9 cellular contexts compared by ENCODE assay signal in genomic region chr6:90078513-90079289, GRCh38.
DNase-seq lines count a peak whose midpoint lies in the region; ATAC-seq and TF ChIP-seq lines count a peak whose summit lies in the region.
"Had no signal": no experiment of that assay in that cellular context is flagged by ENCODE, and none has a peak within 500 bp of the region (broad histone marks: within the 10 kb centered on the region; RNA-seq: fewer than 3 reads in every experiment).

No MANE protein-coding gene starts in this region.

- DNase-seq in CD4-positive, alpha-beta memory T cell: peak in 3 of 5 donors; percentile 9 to 63 (median 23)
- DNase-seq in T-helper 17 cell (peak in 1 of 3 donors; percentile 11), NCI-H2227 treated with DMSO at 0.1 percent for 48 hours (lab: John Stamatoyannopoulos, UW) (no peak), nephron progenitor cell (no peak), NOMO-1 (lab: John Stamatoyannopoulos, UW; ENCODE audit: unreplicated experiment in 2 of 2) (no peak), MCF 10A (ENCODE audit: unreplicated experiment) (no peak)
- peak; percentile 70 for DNase-seq in activated naive CD4-positive, alpha-beta T cell treated with anti-CD3 and anti-CD28 coated beads, Interleukin-2, amount 50 U/mL, for 16 hours
- peak; percentile 64 to 76 for DNase-seq in stimulated activated CD4-positive, alpha-beta T cell treated with anti-CD3 and anti-CD28 coated beads, Interleukin-12 subunit alpha, Interleukin-12 subunit beta, amount 100 ng/mL, for 24 hours (ENCODE audit: low read depth in 2 of 2)
- DNase-seq: activated gamma-delta T cell had no signal

- no peaks in the 10 kb centered on the region for H3K27me3 Mint-ChIP-seq in CD4-positive, alpha-beta memory T cell
- H3K27me3 Mint-ChIP-seq in T-helper 17 cell: peaks cover 5% of the 10 kb centered on the region
- H3K27me3 Mint-ChIP-seq in nephron progenitor cell (ENCODE audit: low read depth, poor library complexity): peaks cover 8% of the 10 kb centered on the region
- H3K27me3 Mint-ChIP-seq in MCF 10A (ENCODE audit: insufficient read depth, unreplicated experiment): no peaks in the 10 kb centered on the region

- H3K27ac Mint-ChIP-seq in CD4-positive, alpha-beta memory T cell: peak overlapping the region; percentile 48 to 99 (median 96)
- H3K27ac Mint-ChIP-seq in T-helper 17 cell (peak overlapping the region; percentile 91), nephron progenitor cell (no peak overlapping the region), MCF 10A (ENCODE audit: low read depth, unreplicated experiment) (no peak overlapping the region)

- no peaks in the 10 kb centered on the region for H3K9me3 Mint-ChIP-seq in CD4-positive, alpha-beta memory T cell
- H3K9me3 Mint-ChIP-seq in nephron progenitor cell (no peaks in the 10 kb centered on the region), MCF 10A (ENCODE audit: unreplicated experiment) (no peaks in the 10 kb centered on the region)

- BruUV-seq in MCF 10A (replicated peaks; lab: Mats Ljungman, UMichigan): no TSS peak

- peak overlapping the region in 1 of 2 donors; percentile 54 for H3K4me3 ChIP-seq in CD4-positive, alpha-beta memory T cell (ENCODE audit: low read length in 2 of 2)

- H3K9me3 ChIP-seq in CD4-positive, alpha-beta memory T cell (ENCODE audit: control insufficient read depth in 1 of 2, low read length in 2 of 2): no peaks in the 10 kb centered on the region
- H3K9me3 ChIP-seq in T-helper 17 cell (ENCODE audit: control insufficient read depth, low read length, poor library complexity, severe bottlenecking): no peaks in the 10 kb centered on the region

- peak overlapping the region; percentile 64 for H3K27ac ChIP-seq in CD4-positive, alpha-beta memory T cell (ENCODE audit: low read depth, low read length)

- intact Hi-C loops in CD4-positive, alpha-beta memory T cell (cut with micrococcal nuclease): loop anchor here (1.0 kb wide), 1 partner anchor 10 kb away; no protein-coding TSS in a partner anchor
- intact Hi-C loops in MCF 10A (cut with micrococcal nuclease): no loop called here

- no peaks in the 10 kb centered on the region for H3K27me3 ChIP-seq in CD4-positive, alpha-beta memory T cell (ENCODE audit: insufficient read depth, low read length)

- H3K36me3 Mint-ChIP-seq in CD4-positive, alpha-beta memory T cell: peaks cover 16 to 26% of the 10 kb centered on the region in 2 donors
- peaks cover 3% of the 10 kb centered on the region for H3K36me3 Mint-ChIP-seq in T-helper 17 cell (ENCODE audit: low read depth)
- no peaks in the 10 kb centered on the region for H3K36me3 Mint-ChIP-seq in nephron progenitor cell (ENCODE audit: low read depth)
- no peaks in the 10 kb centered on the region for H3K36me3 Mint-ChIP-seq in MCF 10A (ENCODE audit: insufficient read depth, unreplicated experiment)

- H3K4me1 Mint-ChIP-seq in CD4-positive, alpha-beta memory T cell: peaks cover 62 to 89% (median 74%) of the 10 kb centered on the region in 4 donors
- peaks cover 72% of the 10 kb centered on the region for H3K4me1 Mint-ChIP-seq in T-helper 17 cell
- peaks cover 12% of the 10 kb centered on the region for H3K4me1 Mint-ChIP-seq in nephron progenitor cell
- peaks cover 6% of the 10 kb centered on the region for H3K4me1 Mint-ChIP-seq in MCF 10A (ENCODE audit: insufficient read depth, unreplicated experiment)

- POLR2A ChIA-PET in CD4-positive, alpha-beta memory T cell (lab: Charles Lee; ENCODE audit: partially characterized antibody): interaction anchor here (0.9 to 2.1 kb wide), 2 partner anchors 30 to 217 kb away, joined by 3 to 6 read pairs; no protein-coding TSS in a partner anchor
- POLR2A ChIA-PET in MCF 10A (lab: Yijun Ruan, JAX): interaction anchor here (0.6 to 0.9 kb wide), 2 partner anchors 18 to 105 kb away, joined by 3 to 5 read pairs; no protein-coding TSS in a partner anchor

- CTCF ChIA-PET in CD4-positive, alpha-beta memory T cell (lab: Charles Lee; ENCODE audit: partially characterized antibody): no interaction called here
- CTCF ChIA-PET in MCF 10A (lab: Yijun Ruan, JAX): no interaction called here

- H3K4me1 ChIP-seq in CD4-positive, alpha-beta memory T cell (ENCODE audit: insufficient read depth, low read length): peaks cover 68% of the 10 kb centered on the region

- peak; percentile 51 for ATAC-seq in T-helper 17 cell

- TF ChIP-seq CTCF in nephron progenitor cell (IDR thresholded peaks at IDR 0.05) (no peak), MCF 10A (IDR thresholded peaks at IDR 0.05; ENCODE audit: unreplicated experiment) (no peak)

- no peaks in the 10 kb centered on the region for H3K36me3 ChIP-seq in CD4-positive, alpha-beta memory T cell (ENCODE audit: insufficient read depth, low read length)

- peak overlapping the region; percentile 80 to 98 (median 96) for H3K4me3 Mint-ChIP-seq in CD4-positive, alpha-beta memory T cell
- H3K4me3 Mint-ChIP-seq in T-helper 17 cell: peak overlapping the region; percentile 92
- no peak overlapping the region for H3K4me3 Mint-ChIP-seq in nephron progenitor cell
- no peak overlapping the region for H3K4me3 Mint-ChIP-seq in MCF 10A (ENCODE audit: unreplicated experiment)

Comparison
In these comparisons a context has a peak if more than half of its experiments do, and no peak if none do; other contexts are left out.
1. DNase-seq: peak in CD4-positive, alpha-beta memory T cell (3 of 5), activated naive CD4-positive, alpha-beta T cell treated with anti-CD3 and anti-CD28 coated beads, Interleukin-2, amount 50 U/mL, for 16 hours (single experiment) and stimulated activated CD4-positive, alpha-beta T cell treated with anti-CD3 and anti-CD28 coated beads, Interleukin-12 subunit alpha, Interleukin-12 subunit beta, amount 100 ng/mL, for 24 hours (2 of 2); none in NCI-H2227 treated with DMSO at 0.1 percent for 48 hours (single experiment), nephron progenitor cell (single experiment), NOMO-1 (0 of 2) and MCF 10A (single experiment).
2. H3K27ac Mint-ChIP-seq: peak in CD4-positive, alpha-beta memory T cell (7 of 7) and T-helper 17 cell (single experiment); none in nephron progenitor cell (single experiment) and MCF 10A (single experiment).
3. H3K4me3 Mint-ChIP-seq: peak in CD4-positive, alpha-beta memory T cell (8 of 8) and T-helper 17 cell (single experiment); none in nephron progenitor cell (single experiment) and MCF 10A (single experiment).